In the genomic region with DNA sequence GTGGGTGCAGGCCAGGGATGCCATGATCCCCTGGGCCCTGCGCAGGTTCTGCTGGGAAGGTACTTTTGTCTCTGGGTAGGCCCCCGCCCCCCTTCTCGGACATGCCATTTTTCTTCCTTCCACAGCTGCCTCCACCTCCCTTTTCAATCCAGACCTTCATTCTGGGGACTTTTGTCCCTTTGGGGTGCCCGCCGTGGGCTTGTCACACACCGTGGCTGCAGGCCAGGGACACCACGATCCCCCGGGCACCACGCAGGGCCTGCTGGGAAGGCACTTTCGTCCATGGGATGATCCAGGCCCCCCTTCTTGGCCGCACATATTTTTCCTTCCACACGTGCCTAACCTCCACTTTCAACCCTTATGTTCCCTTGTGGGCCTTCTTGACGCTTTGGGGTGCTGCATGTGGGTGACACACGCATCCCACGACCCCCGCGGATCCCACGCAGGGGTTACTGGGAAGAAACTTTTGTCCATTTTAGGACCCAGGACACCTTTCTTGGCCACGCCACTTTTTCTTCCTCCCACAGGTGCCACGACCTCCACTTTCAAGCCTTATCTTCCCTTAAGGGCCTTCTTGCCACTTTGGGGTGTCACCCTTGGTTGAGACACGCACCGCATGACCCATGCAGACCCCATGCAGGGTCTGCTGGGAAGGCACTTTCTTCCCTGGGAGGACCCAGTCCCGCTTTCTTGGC, we compare ENCODE assay signal across 15 cellular contexts.
DNase-seq lines count a peak whose midpoint lies in the region; ATAC-seq and TF ChIP-seq lines count a peak whose summit lies in the region.
"Had no signal": no experiment of that assay in that cellular context is flagged by ENCODE, and none has a peak within 500 bp of the region (broad histone marks: within the 10 kb centered on the region; RNA-seq: fewer than 3 reads in every experiment).

No MANE protein-coding gene starts in this region.

- no peaks in the 10 kb centered on the region for H3K27me3 ChIP-seq in RWPE2 (ENCODE audit: insufficient read depth, poor library complexity, severe bottlenecking)
- H3K27me3 ChIP-seq in testis = no peaks in the 10 kb centered on the region

- no peak for TF ChIP-seq CTCF in RWPE2 (IDR thresholded peaks at IDR 0.05; ENCODE audit: poor library complexity, severe bottlenecking)
- no peak for TF ChIP-seq CTCF in testis (IDR thresholded peaks at IDR 0.05)

- no peaks in the 10 kb centered on the region for H3K4me1 Mint-ChIP-seq in activated T-cell treated with anti-CD3 and anti-CD28 coated beads, Interleukin-2, amount 50 U/mL, for 4 hours (ENCODE audit: low read depth)
- H3K4me1 Mint-ChIP-seq in activated T-cell treated with anti-CD3 and anti-CD28 coated beads, Interleukin-2, amount 50 U/mL, for 72 hours (ENCODE audit: low read depth) = no peaks in the 10 kb centered on the region

- DNase-seq in activated T-cell treated with anti-CD3 and anti-CD28 coated beads, Interleukin-2, amount 50 U/mL, for 4 hours = peak; percentile 2
- DNase-seq in activated T-cell treated with anti-CD3 and anti-CD28 coated beads, Interleukin-2, amount 50 U/mL, for 72 hours = no peak
- peak; percentile 29 for DNase-seq in RWPE2 (ENCODE audit: low spot score)
- peak; percentile 9 for DNase-seq in left ventricle myocardium superior
- peak; percentile 4 for DNase-seq in testis
- DNase-seq in DMS153 (lab: John Stamatoyannopoulos, UW) = no peak
- no peak for DNase-seq in central memory CD4-positive, alpha-beta T cell
- DNase-seq in NCI-H82 treated with DMSO at 0.1 percent for 48 hours (lab: John Stamatoyannopoulos, UW; ENCODE audit: unreplicated experiment) = no peak
- DNase-seq: DMS53, MM.1S, NCI-H1105, NCI-H1694 treated with DMSO at 0.1 percent for 48 hours, NCI-H446 treated with DMSO at 0.1 percent for 48 hours, NCI-H748 treated with DMSO at 0.1 percent for 48 hours had no signal

- intact Hi-C loops in left ventricle myocardium superior (cut with micrococcal nuclease) (no loop called here), testis (cut with DNase I; ENCODE audit: low total_unique reads) (no loop called here)

- H3K9me3 ChIP-seq in RWPE2 (ENCODE audit: severe bottlenecking) = no peaks in the 10 kb centered on the region
- H3K9me3 ChIP-seq in testis = no peaks in the 10 kb centered on the region

- H3K36me3 ChIP-seq in RWPE2 (ENCODE audit: low read depth) (no peaks in the 10 kb centered on the region), testis (ENCODE audit: low read depth, missing control alignments) (no peaks in the 10 kb centered on the region)

- H3K27ac Mint-ChIP-seq in activated T-cell treated with anti-CD3 and anti-CD28 coated beads, Interleukin-2, amount 50 U/mL, for 72 hours = no peak overlapping the region

- no peaks in the 10 kb centered on the region for H3K36me3 Mint-ChIP-seq in activated T-cell treated with anti-CD3 and anti-CD28 coated beads, Interleukin-2, amount 50 U/mL, for 4 hours (ENCODE audit: insufficient read depth)
- peaks cover 10 to 56% of the 10 kb centered on the region in 2 donors for H3K36me3 Mint-ChIP-seq in activated T-cell treated with anti-CD3 and anti-CD28 coated beads, Interleukin-2, amount 50 U/mL, for 72 hours (ENCODE audit: insufficient read depth in 2 of 2)

- H3K27ac ChIP-seq in RWPE2 (ENCODE audit: poor library complexity, severe bottlenecking) (no peak overlapping the region), testis (no peak overlapping the region)

- H3K27me3 Mint-ChIP-seq in activated T-cell treated with anti-CD3 and anti-CD28 coated beads, Interleukin-2, amount 50 U/mL, for 4 hours (ENCODE audit: low read depth) = no peaks in the 10 kb centered on the region
- H3K27me3 Mint-ChIP-seq in activated T-cell treated with anti-CD3 and anti-CD28 coated beads, Interleukin-2, amount 50 U/mL, for 72 hours (ENCODE audit: low read depth) = no peaks in the 10 kb centered on the region

- ATAC-seq in activated T-cell treated with anti-CD3 and anti-CD28 coated beads, Interleukin-2, amount 50 U/mL, for 4 hours = no peak
- ATAC-seq in activated T-cell treated with anti-CD3 and anti-CD28 coated beads, Interleukin-2, amount 50 U/mL, for 72 hours (replicated peaks in 1 of 2) = no peak
- ATAC-seq in RWPE2 (ENCODE audit: low read depth) (no peak), left ventricle myocardium superior (no peak)

- TF ChIP-seq POLR2A in testis (IDR thresholded peaks at IDR 0.05) = no peak

- WGBS in testis, 2 donors = 51 to 65% methylated on average over 23 of the region's 23 CpGs

- H3K4me3 Mint-ChIP-seq in activated T-cell treated with anti-CD3 and anti-CD28 coated beads, Interleukin-2, amount 50 U/mL, for 4 hours = no peak overlapping the region
- no peak overlapping the region for H3K4me3 Mint-ChIP-seq in activated T-cell treated with anti-CD3 and anti-CD28 coated beads, Interleukin-2, amount 50 U/mL, for 72 hours

- H3K4me1 ChIP-seq in RWPE2 (ENCODE audit: insufficient read depth, poor library complexity, severe bottlenecking) = no peaks in the 10 kb centered on the region
- no peaks in the 10 kb centered on the region for H3K4me1 ChIP-seq in testis
- H3K4me1 ChIP-seq: Caco-2 had no signal

- no peak overlapping the region for H3K4me3 ChIP-seq in RWPE2 (ENCODE audit: severe bottlenecking)
- H3K4me3 ChIP-seq in testis = no peak overlapping the region

- H3K9me3 Mint-ChIP-seq in activated T-cell treated with anti-CD3 and anti-CD28 coated beads, Interleukin-2, amount 50 U/mL, for 4 hours = peaks cover 22% of the 10 kb centered on the region
- H3K9me3 Mint-ChIP-seq in activated T-cell treated with anti-CD3 and anti-CD28 coated beads, Interleukin-2, amount 50 U/mL, for 72 hours = peaks cover 13 to 15% of the 10 kb centered on the region in 2 donors

Comparison
In these comparisons a context has a peak if more than half of its experiments do, and no peak if none do; other contexts are left out.
1. DNase-seq: peak in activated T-cell treated with anti-CD3 and anti-CD28 coated beads, Interleukin-2, amount 50 U/mL, for 4 hours (single experiment), RWPE2 (single experiment), left ventricle myocardium superior (single experiment) and testis (single experiment); none in activated T-cell treated with anti-CD3 and anti-CD28 coated beads, Interleukin-2, amount 50 U/mL, for 72 hours (0 of 2), DMS153 (single experiment), central memory CD4-positive, alpha-beta T cell (single experiment) and NCI-H82 treated with DMSO at 0.1 percent for 48 hours (single experiment).